Comparison of ENCODE assay signal across 21 cellular contexts in genomic region chr7:42722198-42722597, GRCh38.
DNase-seq lines count a peak whose midpoint lies in the region; ATAC-seq, FAIRE-seq and TF ChIP-seq lines count a peak whose summit lies in the region.
"Had no signal": no experiment of that assay in that cellular context is flagged by ENCODE, and none has a peak within 500 bp of the region (broad histone marks: within the 10 kb centered on the region; RNA-seq: fewer than 3 reads in every experiment).

No MANE protein-coding gene starts in this region.

- H3K4me2 ChIP-seq in A549 (no peak overlapping the region), IMR-90 (ENCODE audit: low read depth, low read length) (no peak overlapping the region), neural progenitor cell (peak overlapping the region; percentile 80)

- H3K4me1 Mint-ChIP-seq in neural progenitor cell = peaks cover 35% of the 10 kb centered on the region
- H3K4me1 Mint-ChIP-seq: B cell had no signal

- H3K23ac ChIP-seq in IMR-90 (ENCODE audit: low read depth, low read length) = no peak overlapping the region

- TF ChIP-seq POLR2A in A549 (IDR thresholded peaks at IDR 0.05; ENCODE audit: low read length) = no peak
- TF ChIP-seq POLR2A in IMR-90 (IDR thresholded peaks at IDR 0.05; ENCODE audit: low read depth, low read length) = no peak

- H3K9me3 Mint-ChIP-seq in neural progenitor cell = peaks cover 12% of the 10 kb centered on the region
- H3K9me3 Mint-ChIP-seq: CD4-positive, alpha-beta T cell; CD8-positive, alpha-beta T cell had no signal

- H3K4ac ChIP-seq in IMR-90 (ENCODE audit: low read depth, low read length) = no peak overlapping the region

- H3K27ac ChIP-seq in A549 (no peak overlapping the region), IMR-90 (ENCODE audit: insufficient read depth, low read length) (no peak overlapping the region), neural progenitor cell (no peak overlapping the region)
- H3K27ac ChIP-seq: BLaER1 treated with 17β-estradiol and CSF1 and Interleukin-3, amounts not matched to agents 10 nM and 100 nM; C4-2B had no signal

- H3K56ac ChIP-seq in IMR-90 (ENCODE audit: extremely low read depth, insufficient read depth, low read length) = no peak overlapping the region

- CTCF ChIA-PET in A549 (lab: Yijun Ruan, JAX) = interaction anchor here (1.2 to 1.4 kb wide), 2 partner anchors 8 to 59 kb away, joined by 3 read pairs; no protein-coding TSS in a partner anchor
- CTCF ChIA-PET in IMR-90 (lab: Yijun Ruan, JAX) = no interaction called here

- H3K36me3 ChIP-seq in IMR-90 (ENCODE audit: control insufficient read depth, insufficient read depth, low read length) = no peaks in the 10 kb centered on the region
- H3K36me3 ChIP-seq in neural progenitor cell = no peaks in the 10 kb centered on the region
- H3K36me3 ChIP-seq: BLaER1 treated with 17β-estradiol and CSF1 and Interleukin-3, amounts not matched to agents 10 nM and 100 nM had no signal

- H3K27ac Mint-ChIP-seq in neural progenitor cell = no peak overlapping the region
- H3K27ac Mint-ChIP-seq: B cell; CD4-positive, alpha-beta T cell; CD8-positive, alpha-beta T cell had no signal

- no peaks in the 10 kb centered on the region for H3K79me2 ChIP-seq in neural progenitor cell (ENCODE audit: low read depth)

- H3K9me1 ChIP-seq in IMR-90 (ENCODE audit: insufficient read depth, low read length) = no peaks in the 10 kb centered on the region

- H3K27me3 ChIP-seq in IMR-90 (ENCODE audit: control insufficient read depth, insufficient read depth, low read length) = no peaks in the 10 kb centered on the region
- no peaks in the 10 kb centered on the region for H3K27me3 ChIP-seq in neural progenitor cell
- H3K27me3 ChIP-seq: BLaER1 treated with 17β-estradiol and CSF1 and Interleukin-3, amounts not matched to agents 10 nM and 100 nM had no signal

- DNase-seq in A549 (ENCODE audit: low read depth in 1 of 2, low spot score in 1 of 2) (no peak), IMR-90 (no peak), neural progenitor cell (ENCODE audit: low spot score) (no peak), NCI-H1694 (lab: John Stamatoyannopoulos, UW) (no peak), NCI-H526 (lab: John Stamatoyannopoulos, UW) (no peak)
- DNase-seq: 8988T; AML-193; Caco-2; Calu3; CD4-positive, alpha-beta T cell; CD8-positive, alpha-beta T cell; DMS79 treated with DMSO at 0.1 percent for 48 hours; GF-D8 had no signal

- H2AK9ac ChIP-seq in IMR-90 (replicated peaks; ENCODE audit: low read depth, low read length, poor library complexity) = no peak overlapping the region

- no peak for TF ChIP-seq CTCF in A549 (IDR thresholded peaks at IDR 0.05)
- no peak for TF ChIP-seq CTCF in IMR-90 (conservative IDR thresholded peaks at IDR 0.05; ENCODE audit: low read depth, low read length)
- no peak for TF ChIP-seq CTCF in neural progenitor cell (IDR thresholded peaks at IDR 0.05)

- dilution Hi-C loops in IMR-90 (cut with HindIII; ENCODE audit: low sequenced_read_pairs, unreplicated experiment) = no loop called here

- H3K9ac ChIP-seq in IMR-90 (ENCODE audit: low read depth, low read length) (no peak overlapping the region), neural progenitor cell (no peak overlapping the region)
- H3K9ac ChIP-seq: BLaER1 treated with 17β-estradiol and CSF1 and Interleukin-3, amounts not matched to agents 10 nM and 100 nM had no signal

- FAIRE-seq in A549 (lab: Jason Lieb, UNC) = no peak
- FAIRE-seq: A204.1, D721Med, G401.6, GM12891, GM19239 had no signal

- no peak overlapping the region for H3K18ac ChIP-seq in IMR-90 (ENCODE audit: low read depth, low read length)

- H3K14ac ChIP-seq in IMR-90 (replicated peaks; ENCODE audit: low read depth, low read length) = no peak overlapping the region

- ATAC-seq in A549 = no peak
- no peak for ATAC-seq in IMR-90 (ENCODE audit: low read depth)
- ATAC-seq: CD8-positive, alpha-beta T cell had no signal

- peaks cover 4% of the 10 kb centered on the region for H3K27me3 Mint-ChIP-seq in neural progenitor cell (ENCODE audit: insufficient read depth, low read depth)
- H3K27me3 Mint-ChIP-seq: CD4-positive, alpha-beta T cell had no signal

- H2AK5ac ChIP-seq in IMR-90 (ENCODE audit: low read depth, low read length) = no peak overlapping the region

- no peak overlapping the region for H4K91ac ChIP-seq in IMR-90 (ENCODE audit: insufficient read depth, low read depth, low read length)

- in situ Hi-C loops in IMR-90 (cut with MboI; ENCODE audit: low sequenced_read_pairs) = no loop called here

- no peak overlapping the region for H3K4me3 Mint-ChIP-seq in neural progenitor cell
- H3K4me3 Mint-ChIP-seq: B cell; CD4-positive, alpha-beta T cell; CD8-positive, alpha-beta T cell had no signal

- POLR2A ChIA-PET in A549 (lab: Yijun Ruan, JAX) (no interaction called here), IMR-90 (lab: Charles Lee; ENCODE audit: unreplicated experiment) (no interaction called here)

- no peak for TF ChIP-seq EP300 in A549 (IDR thresholded peaks at IDR 0.05)

- no TSS peak for BruUV-seq in IMR-90 (replicated peaks; lab: Mats Ljungman, UMichigan)

- no peaks in the 10 kb centered on the region for H4K20me1 ChIP-seq in IMR-90 (ENCODE audit: insufficient read depth, low read length)
- H4K20me1 ChIP-seq in neural progenitor cell (ENCODE audit: low read depth) = peaks cover 9% of the 10 kb centered on the region
- H4K20me1 ChIP-seq: BLaER1 treated with 17β-estradiol and CSF1 and Interleukin-3, amounts not matched to agents 10 nM and 100 nM had no signal

- no peak overlapping the region for H2AFZ ChIP-seq in IMR-90 (replicated peaks; ENCODE audit: low read length, poor library complexity)
- no peak overlapping the region for H2AFZ ChIP-seq in neural progenitor cell (replicated peaks)

- H3K9me3 ChIP-seq in A549 (no peaks in the 10 kb centered on the region), IMR-90 (ENCODE audit: control insufficient read depth, insufficient read depth, low read length) (no peaks in the 10 kb centered on the region), neural progenitor cell (ENCODE audit: low read depth) (no peaks in the 10 kb centered on the region)
- H3K9me3 ChIP-seq: Caco-2 had no signal

- H2BK20ac ChIP-seq in IMR-90 (ENCODE audit: low read depth, low read length) = no peak overlapping the region

- no peak for TF ChIP-seq RAD21 in A549 (conservative IDR thresholded peaks at IDR 0.05 in 1 of 2, IDR thresholded peaks at IDR 0.05 in 1 of 2)
- TF ChIP-seq RAD21 in IMR-90 (IDR thresholded peaks at IDR 0.05; ENCODE audit: low read length) = no peak

- H3K79me1 ChIP-seq in IMR-90 (ENCODE audit: low read depth in 1 of 2, low read length in 2 of 2) = no peaks in the 10 kb centered on the region

- H3K4me1 ChIP-seq in A549 = no peaks in the 10 kb centered on the region
- no peaks in the 10 kb centered on the region for H3K4me1 ChIP-seq in IMR-90 (ENCODE audit: control insufficient read depth, insufficient read depth, low read length)
- H3K4me1 ChIP-seq in neural progenitor cell = peaks cover 36% of the 10 kb centered on the region
- H3K4me1 ChIP-seq: Caco-2 had no signal

- no peak overlapping the region for H2BK5ac ChIP-seq in IMR-90 (ENCODE audit: low read depth, low read length, poor library complexity, severe bottlenecking)

- no peak overlapping the region for H2BK15ac ChIP-seq in IMR-90 (ENCODE audit: low read depth, low read length)

- no peaks in the 10 kb centered on the region for H3K36me3 Mint-ChIP-seq in neural progenitor cell
- H3K36me3 Mint-ChIP-seq: CD8-positive, alpha-beta T cell had no signal

- intact Hi-C loops in IMR-90 (cut with micrococcal nuclease) = no loop called here

- peaks cover 34% of the 10 kb centered on the region for H3F3A ChIP-seq in neural progenitor cell (ENCODE audit: low read depth)

- H2BK120ac ChIP-seq in IMR-90 (ENCODE audit: low read depth, low read length) = no peak overlapping the region

- H3K4me3 ChIP-seq in A549 = no peak overlapping the region
- no peak overlapping the region for H3K4me3 ChIP-seq in IMR-90 (ENCODE audit: insufficient read depth, low read depth, low read length)
- H3K4me3 ChIP-seq in neural progenitor cell = no peak overlapping the region
- H3K4me3 ChIP-seq: BLaER1 treated with 17β-estradiol and CSF1 and Interleukin-3, amounts not matched to agents 10 nM and 100 nM had no signal

- no peak overlapping the region for H4K5ac ChIP-seq in IMR-90 (ENCODE audit: low read depth, low read length)

- no peak overlapping the region for H4K8ac ChIP-seq in IMR-90 (ENCODE audit: low read depth in 2 of 2, low read length in 2 of 2)

TF ChIP-seq in A549, 52 proteins besides CTCF, POLR2A, EP300 and RAD21:
- TF ChIP-seq MAFK (IDR thresholded peaks at IDR 0.05; ENCODE audit: partially characterized antibody) (peak; percentile 54), CBX8 (IDR thresholded peaks at IDR 0.05) (no peak)

TF ChIP-seq in IMR-90, 13 proteins besides CTCF, POLR2A, EP300 and RAD21:
- no peak for TF ChIP-seq USF2 (IDR thresholded peaks at IDR 0.05; ENCODE audit: low read depth, low read length)
- peak; percentile 38; the same call in 1 of the 2 replicates for TF ChIP-seq MAFK (IDR thresholded peaks at IDR 0.05; ENCODE audit: low read depth, low read length)
- TF ChIP-seq RCOR1 (IDR thresholded peaks at IDR 0.05; ENCODE audit: insufficient replicate concordance, low read length) = no peak
- TF ChIP-seq BHLHE40 (IDR thresholded peaks at IDR 0.05; ENCODE audit: low read depth, low read length) = no peak
- TF ChIP-seq MXI1 (IDR thresholded peaks at IDR 0.05; ENCODE audit: borderline replicate concordance, low read depth, low read length) = no peak
- TF ChIP-seq RFX5 (IDR thresholded peaks at IDR 0.05; ENCODE audit: low read depth, low read length) = no peak
- no peak for TF ChIP-seq FOS (IDR thresholded peaks at IDR 0.05; ENCODE audit: low read depth, low read length)
